In the genomic region with DNA sequence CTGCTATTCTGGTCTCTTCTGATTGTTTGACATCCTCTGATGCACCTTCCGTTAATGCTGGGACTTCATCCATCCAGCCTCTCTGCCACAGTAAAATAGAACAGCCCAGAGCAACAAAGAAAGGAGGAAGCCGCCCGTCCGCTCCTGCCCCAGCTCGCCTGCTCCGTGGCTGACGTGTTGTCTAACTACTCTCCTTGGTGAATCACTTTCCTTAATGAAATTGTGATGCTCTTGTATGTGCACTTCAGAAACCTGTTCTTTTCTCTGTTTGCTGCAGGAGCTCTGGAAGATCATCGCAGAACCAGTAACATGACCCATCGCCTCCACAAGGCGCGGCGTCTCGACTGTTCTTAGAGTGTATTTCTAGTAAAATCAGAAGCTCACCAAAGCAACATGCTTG, we compare ENCODE assay signal across 21 cellular contexts. TPM values are rescaled to one million over a fixed set of nuclear protein-coding genes. Genes with fewer than 3 reads are reported as not detected.
"Had no signal": no experiment of that assay in that cellular context is flagged by ENCODE, and none has a peak within 500 bp of the region (broad histone marks: within the 10 kb centered on the region; RNA-seq: fewer than 3 reads in every experiment).

No MANE protein-coding gene starts in this region.

- DNase-seq: activated CD4-positive, alpha-beta T cell treated with anti-CD3 and anti-CD28 coated beads for 48 hours; activated naive CD4-positive, alpha-beta T cell treated with anti-CD3 and anti-CD28 coated beads for 36 hours; amniotic stem cell; colonic mucosa; effector CD4-positive, alpha-beta T cell; gastrocnemius medialis; heart left ventricle; left colon; lower lobe of right lung; right lobe of liver; T-helper 2 cell; upper lobe of right lung had no signal

- H3K9me3 ChIP-seq: colonic mucosa, gastrocnemius medialis, heart left ventricle, lower lobe of right lung, right lobe of liver, thoracic aorta, upper lobe of right lung had no signal

- H3K27me3 Mint-ChIP-seq: activated T-helper 17 cell treated with anti-CD3 and anti-CD28 coated beads, Interleukin-2, amount 50 U/mL, for 72 hours had no signal

- H3K27ac ChIP-seq: colonic mucosa, gastrocnemius medialis, right lobe of liver, thoracic aorta, upper lobe of right lung had no signal

- H3K27me3 ChIP-seq: colonic mucosa, gastrocnemius medialis, heart left ventricle, right lobe of liver, upper lobe of right lung had no signal

- H3K4me1 Mint-ChIP-seq: neural crest cell had no signal

- H3K9me3 Mint-ChIP-seq: activated naive CD4-positive, alpha-beta T cell treated with anti-CD3 and anti-CD28 coated beads for 36 hours; activated T-helper 17 cell treated with anti-CD3 and anti-CD28 coated beads, Interleukin-2, amount 50 U/mL, for 72 hours; neural crest cell had no signal

- H3K4me3 ChIP-seq: colonic mucosa, gastrocnemius medialis, right lobe of liver, thoracic aorta had no signal

- H3K4me3 Mint-ChIP-seq: activated naive CD4-positive, alpha-beta T cell treated with anti-CD3 and anti-CD28 coated beads for 36 hours; activated T-helper 17 cell treated with anti-CD3 and anti-CD28 coated beads, Interleukin-2, amount 50 U/mL, for 72 hours; neural crest cell had no signal

- ATAC-seq: activated T-helper 17 cell treated with anti-CD3 and anti-CD28 coated beads, Interleukin-2, amount 50 U/mL, for 72 hours; gastrocnemius medialis; left colon; SK-N-SH treated with all-trans-retinoic acid at 6 μM for 48 hours had no signal

- H3K4me1 ChIP-seq: colonic mucosa, gastrocnemius medialis, lower lobe of right lung, right lobe of liver, upper lobe of right lung had no signal

- H3K27ac Mint-ChIP-seq: activated T-helper 17 cell treated with anti-CD3 and anti-CD28 coated beads, Interleukin-2, amount 50 U/mL, for 72 hours had no signal

RNA-seq across cellular contexts. Expression of gene TMEM114, which starts 55.5 kb away (rescaled TPM):
- total RNA-seq: activated CD8-positive, alpha-beta memory T cell treated with anti-CD3 and anti-CD28 coated beads for 36 hours; activated naive CD4-positive, alpha-beta T cell treated with anti-CD3 and anti-CD28 coated beads for 36 hours; activated T-helper 17 cell treated with anti-CD3 and anti-CD28 coated beads, Interleukin-2, amount 50 U/mL, for 72 hours; colonic mucosa; endothelial cell of umbilical vein; fibroblast of lung; gastrocnemius medialis; heart left ventricle; left colon; lower lobe of right lung; neural crest cell; osteocyte; pulmonary artery endothelial cell; right lobe of liver; thoracic aorta; upper lobe of right lung had no signal
- polyA plus RNA-seq: endothelial cell of umbilical vein, fibroblast of lung, heart left ventricle had no signal
